Comparison of ENCODE assay signal across 8 cellular contexts in the genomic region with DNA sequence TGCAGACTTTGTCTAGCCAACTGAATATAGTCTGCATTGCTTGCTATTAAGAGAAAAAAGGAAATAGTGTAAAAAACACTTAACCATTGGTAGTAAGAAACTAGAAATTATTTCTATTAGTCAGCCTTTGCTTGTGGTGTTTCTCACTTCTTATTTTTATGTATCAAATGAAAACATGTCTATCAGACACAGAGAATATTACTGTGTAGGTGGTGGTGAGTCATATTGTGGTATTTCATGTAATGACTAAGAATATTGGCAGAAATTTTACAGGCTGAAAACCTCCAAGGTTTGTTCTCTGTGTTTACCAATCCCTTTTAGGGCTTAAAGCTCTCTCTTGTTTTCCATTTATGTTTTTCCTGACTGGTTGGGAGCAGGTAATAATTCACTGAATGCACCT.
DNase-seq lines count a peak whose midpoint lies in the region; ATAC-seq, FAIRE-seq and TF ChIP-seq lines count a peak whose summit lies in the region.

No MANE protein-coding gene starts in this region.

- no peaks in the 10 kb centered on the region for H3K27me3 Mint-ChIP-seq in central memory CD8-positive, alpha-beta T cell
- H3K27me3 Mint-ChIP-seq in osteocyte (ENCODE audit: unreplicated experiment): no peaks in the 10 kb centered on the region

- FAIRE-seq in kidney (lab: Jason Lieb, UNC): no peak

- H3K36me3 ChIP-seq in HEK293 (ENCODE audit: control insufficient read depth in 2 of 2, insufficient read depth in 1 of 2, low read length in 2 of 2) (no peaks in the 10 kb centered on the region), kidney (ENCODE audit: control insufficient read depth in 1 of 2, insufficient read depth in 2 of 2, low read length in 2 of 2) (no peaks in the 10 kb centered on the region)

- H3K9me3 ChIP-seq in HEK293 (ENCODE audit: control insufficient read depth, insufficient read depth, low read depth, low read length) (no peaks in the 10 kb centered on the region), kidney (ENCODE audit: control insufficient read depth in 1 of 2, low read length in 2 of 2) (no peaks in the 10 kb centered on the region)

- peaks cover 22% of the 10 kb centered on the region for H3K4me1 Mint-ChIP-seq in central memory CD8-positive, alpha-beta T cell
- H3K4me1 Mint-ChIP-seq in osteocyte (ENCODE audit: unreplicated experiment): peaks cover 52% of the 10 kb centered on the region

- peaks cover 21% of the 10 kb centered on the region for H3K4me1 ChIP-seq in HEK293 (ENCODE audit: control insufficient read depth, insufficient read depth, low read length)
- peaks cover 3 to 8% of the 10 kb centered on the region in 2 donors for H3K4me1 ChIP-seq in kidney (ENCODE audit: control insufficient read depth in 1 of 2, insufficient read depth in 1 of 2, low read depth in 1 of 2, low read length in 2 of 2)

- no peaks in the 10 kb centered on the region for H3K9me3 Mint-ChIP-seq in central memory CD8-positive, alpha-beta T cell
- no peaks in the 10 kb centered on the region for H3K9me3 Mint-ChIP-seq in osteocyte (ENCODE audit: unreplicated experiment)

- peak; percentile 69 for ATAC-seq in GM18508 (IDR thresholded peaks at IDR 0.05; ENCODE audit: insufficient read depth, unreplicated experiment)
- ATAC-seq in central memory CD8-positive, alpha-beta T cell (replicated peaks; ENCODE audit: extremely low read depth, poor library complexity, severe bottlenecking): peak; percentile 71

- H3K27ac ChIP-seq in HEK293 (ENCODE audit: extremely low read depth, low read depth, low read length) (no peak overlapping the region), kidney (ENCODE audit: low read depth in 2 of 2, low read length in 2 of 2) (peak overlapping the region in 1 of 2 donors; percentile 41)

- no peak overlapping the region for H3K9ac ChIP-seq in kidney (ENCODE audit: low read length in 2 of 2)

- TF ChIP-seq CTCF in HEK293 (tag by site-specific recombination; IDR thresholded peaks at IDR 0.05): no peak
- TF ChIP-seq CTCF in NB4 (IDR thresholded peaks at IDR 0.05; ENCODE audit: low read depth, low read length): no peak
- TF ChIP-seq CTCF in osteocyte (IDR thresholded peaks at IDR 0.05): no peak
- TF ChIP-seq CTCF in kidney (IDR thresholded peaks at IDR 0.05; ENCODE audit: borderline replicate concordance, extremely low read depth, insufficient read depth): no peak

- H3K36me3 Mint-ChIP-seq in central memory CD8-positive, alpha-beta T cell (ENCODE audit: insufficient read depth): no peaks in the 10 kb centered on the region
- peaks cover 2% of the 10 kb centered on the region for H3K36me3 Mint-ChIP-seq in osteocyte (ENCODE audit: unreplicated experiment)

- intact Hi-C loops in kidney (cut with DNase I): no loop called here

- CTCF ChIA-PET in HEK293 (lab: Yijun Ruan, JAX): no interaction called here

- DNase-seq in NB4 (ENCODE audit: low read depth) (peak; percentile 71), osteocyte (ENCODE audit: extremely low spot score, unreplicated experiment) (no peak), kidney (no peak), germinal center (ENCODE audit: low spot score) (no peak), NCI-H1436 treated with DMSO at 0.1 percent for 48 hours (lab: John Stamatoyannopoulos, UW) (no peak)
- no peak for DNase-seq in central memory CD8-positive, alpha-beta T cell (ENCODE audit: low spot score in 2 of 2)

- H3K27ac Mint-ChIP-seq in central memory CD8-positive, alpha-beta T cell (ENCODE audit: low read depth): peak overlapping the region; percentile 54
- peak overlapping the region; percentile 80 for H3K27ac Mint-ChIP-seq in osteocyte (ENCODE audit: unreplicated experiment)

- H3K4me3 ChIP-seq in HEK293 (ENCODE audit: low read depth, low read length): no peak overlapping the region
- no peak overlapping the region for H3K4me3 ChIP-seq in NB4 (ENCODE audit: low read depth, low read length)
- H3K4me3 ChIP-seq in kidney (ENCODE audit: low read length in 2 of 2): no peak overlapping the region

- POLR2A ChIA-PET in HEK293 (lab: Yijun Ruan, JAX): interaction anchor here (1.2 kb wide), 1 partner anchor 87 kb away, joined by 3 read pairs; a partner anchor contains a TSS

- H3K4me3 Mint-ChIP-seq in central memory CD8-positive, alpha-beta T cell: no peak overlapping the region
- no peak overlapping the region for H3K4me3 Mint-ChIP-seq in osteocyte (ENCODE audit: unreplicated experiment)

- TF ChIP-seq POLR2A in NB4 (IDR thresholded peaks at IDR 0.05; ENCODE audit: extremely low read depth, insufficient read length): no peak

TF ChIP-seq in HEK293, 187 proteins besides CTCF, POLR2A, EP300 and RAD21 (continues in another document):
- TF ChIP-seq, protein P1, sequence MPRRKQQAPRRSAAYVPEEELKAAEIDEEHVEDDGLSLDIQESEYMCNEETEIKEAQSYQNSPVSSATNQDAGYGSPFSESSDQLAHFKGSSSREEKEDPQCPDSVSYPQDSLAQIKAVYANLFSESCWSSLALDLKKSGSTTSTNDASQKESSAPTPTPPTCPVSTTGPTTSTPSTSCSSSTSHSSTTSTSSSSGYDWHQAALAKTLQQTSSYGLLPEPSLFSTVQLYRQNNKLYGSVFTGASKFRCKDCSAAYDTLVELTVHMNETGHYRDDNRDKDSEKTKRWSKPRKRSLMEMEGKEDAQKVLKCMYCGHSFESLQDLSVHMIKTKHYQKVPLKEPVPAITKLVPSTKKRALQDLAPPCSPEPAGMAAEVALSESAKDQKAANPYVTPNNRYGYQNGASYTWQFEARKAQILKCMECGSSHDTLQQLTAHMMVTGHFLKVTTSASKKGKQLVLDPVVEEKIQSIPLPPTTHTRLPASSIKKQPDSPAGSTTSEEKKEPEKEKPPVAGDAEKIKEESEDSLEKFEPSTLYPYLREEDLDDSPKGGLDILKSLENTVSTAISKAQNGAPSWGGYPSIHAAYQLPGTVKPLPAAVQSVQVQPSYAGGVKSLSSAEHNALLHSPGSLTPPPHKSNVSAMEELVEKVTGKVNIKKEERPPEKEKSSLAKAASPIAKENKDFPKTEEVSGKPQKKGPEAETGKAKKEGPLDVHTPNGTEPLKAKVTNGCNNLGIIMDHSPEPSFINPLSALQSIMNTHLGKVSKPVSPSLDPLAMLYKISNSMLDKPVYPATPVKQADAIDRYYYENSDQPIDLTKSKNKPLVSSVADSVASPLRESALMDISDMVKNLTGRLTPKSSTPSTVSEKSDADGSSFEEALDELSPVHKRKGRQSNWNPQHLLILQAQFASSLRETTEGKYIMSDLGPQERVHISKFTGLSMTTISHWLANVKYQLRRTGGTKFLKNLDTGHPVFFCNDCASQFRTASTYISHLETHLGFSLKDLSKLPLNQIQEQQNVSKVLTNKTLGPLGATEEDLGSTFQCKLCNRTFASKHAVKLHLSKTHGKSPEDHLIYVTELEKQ (tag by site-specific recombination; IDR thresholded peaks at IDR 0.05; ENCODE audit: borderline replicate concordance): peak; percentile 24; the same call in 1 of the 2 replicates
- no peak for TF ChIP-seq ZNF560 (tag by site-specific recombination; IDR thresholded peaks at IDR 0.05; ENCODE audit: borderline replicate concordance)
- no peak for TF ChIP-seq YY2 (tag by site-specific recombination; IDR thresholded peaks at IDR 0.05)
- TF ChIP-seq, protein P2, sequence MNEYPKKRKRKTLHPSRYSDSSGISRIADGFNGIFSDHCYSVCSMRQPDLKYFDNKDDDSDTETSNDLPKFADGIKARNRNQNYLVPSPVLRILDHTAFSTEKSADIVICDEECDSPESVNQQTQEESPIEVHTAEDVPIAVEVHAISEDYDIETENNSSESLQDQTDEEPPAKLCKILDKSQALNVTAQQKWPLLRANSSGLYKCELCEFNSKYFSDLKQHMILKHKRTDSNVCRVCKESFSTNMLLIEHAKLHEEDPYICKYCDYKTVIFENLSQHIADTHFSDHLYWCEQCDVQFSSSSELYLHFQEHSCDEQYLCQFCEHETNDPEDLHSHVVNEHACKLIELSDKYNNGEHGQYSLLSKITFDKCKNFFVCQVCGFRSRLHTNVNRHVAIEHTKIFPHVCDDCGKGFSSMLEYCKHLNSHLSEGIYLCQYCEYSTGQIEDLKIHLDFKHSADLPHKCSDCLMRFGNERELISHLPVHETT (tag by site-specific recombination; IDR thresholded peaks at IDR 0.05): no peak
- no peak for TF ChIP-seq ZNF214 (tag by site-specific recombination; IDR thresholded peaks at IDR 0.05; ENCODE audit: borderline replicate concordance)
- TF ChIP-seq ZIC2 (tag by site-specific recombination; IDR thresholded peaks at IDR 0.05): no peak
- TF ChIP-seq MYNN (tag by site-specific recombination; IDR thresholded peaks at IDR 0.05; ENCODE audit: borderline replicate concordance): no peak
- TF ChIP-seq, protein P3, sequence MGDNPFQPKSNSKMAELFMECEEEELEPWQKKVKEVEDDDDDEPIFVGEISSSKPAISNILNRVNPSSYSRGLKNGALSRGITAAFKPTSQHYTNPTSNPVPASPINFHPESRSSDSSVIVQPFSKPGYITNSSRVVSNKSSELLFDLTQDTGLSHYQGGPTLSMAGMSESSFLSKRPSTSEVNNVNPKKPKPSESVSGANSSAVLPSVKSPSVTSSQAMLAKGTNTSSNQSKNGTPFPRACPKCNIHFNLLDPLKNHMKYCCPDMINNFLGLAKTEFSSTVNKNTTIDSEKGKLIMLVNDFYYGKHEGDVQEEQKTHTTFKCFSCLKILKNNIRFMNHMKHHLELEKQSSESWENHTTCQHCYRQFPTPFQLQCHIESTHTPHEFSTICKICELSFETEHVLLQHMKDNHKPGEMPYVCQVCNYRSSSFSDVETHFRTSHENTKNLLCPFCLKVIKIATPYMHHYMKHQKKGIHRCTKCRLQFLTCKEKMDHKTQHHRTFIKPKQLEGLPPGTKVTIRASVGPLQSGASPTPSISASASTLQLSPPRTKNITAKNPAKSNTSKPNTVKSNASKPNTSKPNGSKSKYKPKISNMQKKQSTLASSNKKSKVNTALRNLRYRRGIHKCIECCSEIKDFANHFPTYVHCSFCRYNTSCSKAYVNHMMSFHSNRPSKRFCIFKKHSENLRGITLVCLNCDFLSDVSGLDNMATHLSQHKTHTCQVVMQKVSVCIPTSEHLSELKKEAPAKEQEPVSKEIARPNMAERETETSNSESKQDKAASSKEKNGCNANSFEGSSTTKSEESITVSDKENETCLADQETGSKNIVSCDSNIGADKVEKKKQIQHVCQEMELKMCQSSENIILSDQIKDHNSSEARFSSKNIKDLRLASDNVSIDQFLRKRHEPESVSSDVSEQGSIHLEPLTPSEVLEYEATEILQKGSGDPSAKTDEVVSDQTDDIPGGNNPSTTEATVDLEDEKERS (tag by site-specific recombination; IDR thresholded peaks at IDR 0.05): no peak
- TF ChIP-seq, protein P4, sequence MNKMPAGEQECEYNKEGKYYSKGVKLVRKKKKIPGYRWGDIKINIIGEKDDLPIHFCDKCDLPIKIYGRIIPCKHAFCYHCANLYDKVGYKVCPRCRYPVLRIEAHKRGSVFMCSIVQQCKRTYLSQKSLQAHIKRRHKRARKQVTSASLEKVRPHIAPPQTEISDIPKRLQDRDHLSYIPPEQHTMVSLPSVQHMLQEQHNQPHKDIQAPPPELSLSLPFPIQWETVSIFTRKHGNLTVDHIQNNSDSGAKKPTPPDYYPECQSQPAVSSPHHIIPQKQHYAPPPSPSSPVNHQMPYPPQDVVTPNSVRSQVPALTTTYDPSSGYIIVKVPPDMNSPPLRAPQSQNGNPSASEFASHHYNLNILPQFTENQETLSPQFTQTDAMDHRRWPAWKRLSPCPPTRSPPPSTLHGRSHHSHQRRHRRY (tag by site-specific recombination; IDR thresholded peaks at IDR 0.05): no peak
